ENCODE assay signal across 31 cellular contexts in the genomic region with DNA sequence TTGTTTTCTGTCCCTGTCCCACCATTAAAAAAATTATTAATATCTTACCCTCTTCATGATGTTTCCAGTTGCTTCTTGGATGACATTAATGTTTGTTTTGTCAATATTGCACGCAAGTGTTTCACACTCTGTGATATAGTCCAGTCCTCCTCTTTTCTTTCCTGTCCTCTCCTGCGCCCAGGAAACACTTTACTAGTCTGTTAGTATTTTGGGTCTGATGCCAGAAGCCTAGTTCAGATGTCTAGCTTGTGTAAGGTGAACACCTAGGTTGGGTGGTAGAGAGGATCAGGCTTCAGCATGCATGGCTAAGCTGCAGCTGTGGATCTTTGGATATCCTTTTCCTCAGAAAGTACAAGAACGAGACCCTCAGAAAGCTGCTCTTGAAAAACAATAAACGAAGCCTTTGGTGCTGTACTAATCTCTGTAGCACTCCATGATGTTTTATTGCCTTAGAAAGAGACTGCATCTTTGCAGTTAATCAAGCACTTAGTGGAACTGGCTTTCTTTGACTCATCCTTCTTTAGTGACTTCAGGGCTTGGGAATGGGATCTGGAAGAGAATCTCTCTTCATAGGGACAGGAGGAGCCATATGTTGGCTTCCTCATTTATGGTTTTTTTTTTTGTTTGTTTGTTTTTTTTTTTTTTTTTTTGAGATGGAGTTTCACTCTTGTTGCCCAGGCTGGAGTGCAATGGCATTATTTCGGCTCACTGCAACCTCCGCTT.
A peak's percentile ranks its signal among the peaks of the same experiment; 100 is the strongest.
DNase-seq lines count a peak whose midpoint lies in the region; ATAC-seq and TF ChIP-seq lines count a peak whose summit lies in the region.
"Had no signal": no experiment of that assay in that cellular context is flagged by ENCODE, and none has a peak within 500 bp of the region (broad histone marks: within the 10 kb centered on the region; RNA-seq: fewer than 3 reads in every experiment).

No MANE protein-coding gene starts in this region.

- H3K4me3 Mint-ChIP-seq in stimulated activated effector memory CD8-positive, alpha-beta T cell treated with anti-CD3 and anti-CD28 coated beads, Interleukin-12 subunit alpha, Interleukin-12 subunit beta, amount 100 ng/mL, for 72 hours, result no peak overlapping the region
- H3K4me3 Mint-ChIP-seq: activated CD8-positive, alpha-beta T cell treated with anti-CD3 and anti-CD28 coated beads for 36 hours; activated naive CD4-positive, alpha-beta T cell treated with anti-CD3 and anti-CD28 coated beads, Interleukin-2, amount 50 U/mL, for 24 hours; activated T-helper 17 cell treated with anti-CD3 and anti-CD28 coated beads, Interleukin-2, amount 50 U/mL, for 72 hours; effector memory CD8-positive, alpha-beta T cell; memory B cell; neural progenitor cell; T-helper 1 cell treated with Interleukin-12 subunit alpha and Interleukin-12 subunit beta and Interleukin-4 antibody, amounts not matched to agents 30 μg/mL and 1 μg/mL, for 36 hours had no signal

- no peaks in the 10 kb centered on the region for H3K4me1 ChIP-seq in Panc1 (ENCODE audit: control insufficient read depth, insufficient read depth, low read length)
- H3K4me1 ChIP-seq: neural progenitor cell, suprapubic skin, upper lobe of right lung had no signal

- TF ChIP-seq POLR2A in erythroblast (IDR thresholded peaks at IDR 0.05; ENCODE audit: low read length), result no peak

- no peaks in the 10 kb centered on the region for H3K27me3 ChIP-seq in Panc1 (ENCODE audit: control insufficient read depth, insufficient read depth, low read length)
- H3K27me3 ChIP-seq: gastrocnemius medialis, neural progenitor cell, suprapubic skin, upper lobe of right lung had no signal

- H3K4me1 Mint-ChIP-seq in stimulated activated effector memory CD8-positive, alpha-beta T cell treated with anti-CD3 and anti-CD28 coated beads, Interleukin-12 subunit alpha, Interleukin-12 subunit beta, amount 100 ng/mL, for 72 hours, result peaks cover 24% of the 10 kb centered on the region
- H3K4me1 Mint-ChIP-seq: neural progenitor cell had no signal

- intact Hi-C loops in Panc1 (cut with micrococcal nuclease; ENCODE audit: unreplicated experiment), result loop anchor here (10.0 kb wide), 1 partner anchor 663 kb away; a partner anchor contains a TSS

- peaks cover 13% of the 10 kb centered on the region for H3K36me3 Mint-ChIP-seq in stimulated activated effector memory CD8-positive, alpha-beta T cell treated with anti-CD3 and anti-CD28 coated beads, Interleukin-12 subunit alpha, Interleukin-12 subunit beta, amount 100 ng/mL, for 72 hours

- no peak overlapping the region for H3K27ac Mint-ChIP-seq in stimulated activated effector memory CD8-positive, alpha-beta T cell treated with anti-CD3 and anti-CD28 coated beads, Interleukin-12 subunit alpha, Interleukin-12 subunit beta, amount 100 ng/mL, for 72 hours
- H3K27ac Mint-ChIP-seq: activated CD8-positive, alpha-beta T cell treated with anti-CD3 and anti-CD28 coated beads for 36 hours; activated naive CD4-positive, alpha-beta T cell treated with anti-CD3 and anti-CD28 coated beads, Interleukin-2, amount 50 U/mL, for 24 hours; activated T-helper 17 cell treated with anti-CD3 and anti-CD28 coated beads, Interleukin-2, amount 50 U/mL, for 72 hours; effector memory CD8-positive, alpha-beta T cell; neural progenitor cell; T-helper 1 cell treated with Interleukin-12 subunit alpha and Interleukin-12 subunit beta and Interleukin-4 antibody, amounts not matched to agents 30 μg/mL and 1 μg/mL, for 36 hours had no signal

- BruUV-seq in Panc1 (replicated peaks; lab: Mats Ljungman, UMichigan), result TSS peak; percentile 34

- no peak overlapping the region for H3K4me3 ChIP-seq in Panc1 (ENCODE audit: low read depth in 2 of 2, low read length in 2 of 2)
- no peak overlapping the region for H3K4me3 ChIP-seq in fibroblast of villous mesenchyme (ENCODE audit: low read depth, low read length)
- H3K4me3 ChIP-seq: coronary artery, gastrocnemius medialis, neural progenitor cell, suprapubic skin, upper lobe of right lung had no signal

- CTCF ChIA-PET in Panc1 (lab: Charles Lee), result interaction anchor here (0.6 kb wide), 1 partner anchor 1219 kb away, joined by 4 read pairs; no protein-coding TSS in a partner anchor

- no peak overlapping the region for H3K27ac ChIP-seq in Panc1 (ENCODE audit: low read length)
- H3K27ac ChIP-seq: coronary artery, neural progenitor cell, RWPE1, suprapubic skin, upper lobe of right lung had no signal

- no peaks in the 10 kb centered on the region for H3K9me3 ChIP-seq in Panc1 (ENCODE audit: control insufficient read depth, insufficient read depth, low read depth, low read length)
- H3K9me3 ChIP-seq: gastrocnemius medialis, suprapubic skin, upper lobe of right lung had no signal

- in situ Hi-C loops in Panc1 (cut with HindIII; ENCODE audit: low pct_unique_long_range_greater_than_20kb, low sequenced_read_pairs), result no loop called here

- DNase-seq in AG08395 (ENCODE audit: low spot score) (peak; percentile 75), GM03348 (ENCODE audit: low spot score) (peak; percentile 50), Panc1 (ENCODE audit: low read depth, low spot score) (no peak), fibroblast of villous mesenchyme (ENCODE audit: low read depth) (peak; percentile 28), erythroblast (lab: John Stamatoyannopoulos, UW) (no peak), amygdala (lab: John Stamatoyannopoulos, UW) (no peak), SHP77 (lab: John Stamatoyannopoulos, UW) (no peak)
- DNase-seq in stimulated activated effector memory CD8-positive, alpha-beta T cell treated with anti-CD3 and anti-CD28 coated beads, Interleukin-12 subunit alpha, Interleukin-12 subunit beta, amount 100 ng/mL, for 72 hours (ENCODE audit: low spot score in 2 of 2), result no peak
- DNase-seq: ACHN; activated CD4-positive, alpha-beta T cell treated with anti-CD3 and anti-CD28 coated beads for 1 hour; activated CD8-positive, alpha-beta T cell treated with anti-CD3 and anti-CD28 coated beads for 36 hours; anterior cingulate cortex; C1 segment of cervical spinal cord; Calu3; effector memory CD8-positive, alpha-beta T cell; gastrocnemius medialis; hippocampal formation; left colon; MV-4-11; NCI-H69; stimulated activated naive CD4-positive, alpha-beta T cell had no signal

- no peaks in the 10 kb centered on the region for H3K36me3 ChIP-seq in Panc1 (ENCODE audit: control insufficient read depth, insufficient read depth, low read length)
- H3K36me3 ChIP-seq: gastrocnemius medialis, neural progenitor cell had no signal

- TF ChIP-seq CTCF in Panc1 (IDR thresholded peaks at IDR 0.05) (no peak), fibroblast of villous mesenchyme (IDR thresholded peaks at IDR 0.05; ENCODE audit: insufficient read depth, low read depth, low read length) (no peak)

- POLR2A ChIA-PET in Panc1 (lab: Charles Lee), result interaction anchor here (0.6 kb wide), 1 partner anchor 14 kb away, joined by 3 read pairs; no protein-coding TSS in a partner anchor

- no peak for ATAC-seq in Panc1
- no peak for ATAC-seq in stimulated activated effector memory CD8-positive, alpha-beta T cell treated with anti-CD3 and anti-CD28 coated beads, Interleukin-12 subunit alpha, Interleukin-12 subunit beta, amount 100 ng/mL, for 72 hours
- ATAC-seq: activated CD8-positive, alpha-beta T cell treated with anti-CD3 and anti-CD28 coated beads for 36 hours; activated T-helper 17 cell treated with anti-CD3 and anti-CD28 coated beads, Interleukin-2, amount 50 U/mL, for 72 hours; effector memory CD8-positive, alpha-beta T cell; left colon; sciatic nerve; upper lobe of right lung had no signal

- peaks cover under 1% of the 10 kb centered on the region for H3K9me3 Mint-ChIP-seq in stimulated activated effector memory CD8-positive, alpha-beta T cell treated with anti-CD3 and anti-CD28 coated beads, Interleukin-12 subunit alpha, Interleukin-12 subunit beta, amount 100 ng/mL, for 72 hours
- H3K9me3 Mint-ChIP-seq: activated T-helper 17 cell treated with anti-CD3 and anti-CD28 coated beads, Interleukin-2, amount 50 U/mL, for 72 hours; effector memory CD8-positive, alpha-beta T cell; neural progenitor cell; T-helper 1 cell treated with Interleukin-12 subunit alpha and Interleukin-12 subunit beta and Interleukin-4 antibody, amounts not matched to agents 30 μg/mL and 1 μg/mL, for 36 hours had no signal

Comparison
In these comparisons a context has a peak if more than half of its experiments do, and no peak if none do; other contexts are left out.
1. DNase-seq: peak in AG08395 (single experiment), GM03348 (single experiment) and fibroblast of villous mesenchyme (single experiment); none in Panc1 (single experiment), erythroblast (0 of 2), stimulated activated effector memory CD8-positive, alpha-beta T cell treated with anti-CD3 and anti-CD28 coated beads, Interleukin-12 subunit alpha, Interleukin-12 subunit beta, amount 100 ng/mL, for 72 hours (0 of 2), amygdala (0 of 56) and SHP77 (0 of 2).